21 cellular contexts compared by ENCODE assay signal in genomic region chr9:36937951-36938350, GRCh38.
DNase-seq lines count a peak whose midpoint lies in the region; ATAC-seq and TF ChIP-seq lines count a peak whose summit lies in the region.
"Had no signal": no experiment of that assay in that cellular context is flagged by ENCODE, and none has a peak within 500 bp of the region (broad histone marks: within the 10 kb centered on the region; RNA-seq: fewer than 3 reads in every experiment).

No MANE protein-coding gene starts in this region.

- DNase-seq in NCI-H526 treated with DMSO at 0.1 percent for 48 hours (lab: John Stamatoyannopoulos, UW): peak; percentile 38
- no peak for DNase-seq in NCI-H526 (lab: John Stamatoyannopoulos, UW)
- DNase-seq in NCI-H69 (lab: John Stamatoyannopoulos, UW): peak; percentile 95
- DNase-seq in activated B cell treated with CpG ODN at 0.5 μM for 24 hours: no peak
- no peak for DNase-seq in glomerular visceral epithelial cell (ENCODE audit: extremely low spot score)
- DNase-seq in stimulated activated CD4-positive, alpha-beta T cell treated with anti-CD3 and anti-CD28 coated beads, Interleukin-15, amount 100 ng/mL, for 24 hours: no peak
- DNase-seq: 8988T; Calu3; CD4-positive, alpha-beta memory T cell; DMS53; EL; NCI-H1105; NCI-H187 treated with DMSO at 0.1 percent for 48 hours; NCI-H345; NCI-H524 treated with DMSO at 0.1 percent for 48 hours; Right ventricle myocardium superior; T-helper 1 cell had no signal

- H3K4me3 Mint-ChIP-seq in activated B cell treated with CpG ODN at 0.5 μM for 24 hours: no peak overlapping the region
- H3K4me3 Mint-ChIP-seq: CD4-positive, alpha-beta memory T cell had no signal

- POLR2A ChIA-PET in activated B cell treated with CpG ODN at 0.5 μM for 24 hours (lab: Charles Lee): interaction anchor here (0.7 kb wide), 1 partner anchor 56 kb away, joined by 3 read pairs; no protein-coding TSS in a partner anchor

- H3K9me3 Mint-ChIP-seq in activated B cell treated with CpG ODN at 0.5 μM for 24 hours: no peaks in the 10 kb centered on the region
- H3K9me3 Mint-ChIP-seq: H9 had no signal

- H3K36me3 Mint-ChIP-seq in activated B cell treated with CpG ODN at 0.5 μM for 24 hours (ENCODE audit: low read depth): peaks cover 94% of the 10 kb centered on the region
- H3K36me3 Mint-ChIP-seq: CD4-positive, alpha-beta memory T cell had no signal

- intact Hi-C loops in activated B cell treated with CpG ODN at 0.5 μM for 24 hours (cut with micrococcal nuclease): loop anchor here (5.0 kb wide), 2 partner anchors 61 to 89 kb away; no protein-coding TSS in a partner anchor

- peak; percentile 15 for ATAC-seq in activated B cell treated with CpG ODN at 0.5 μM for 24 hours (ENCODE audit: low read depth)
- no peak for ATAC-seq in HG02678 (IDR thresholded peaks at IDR 0.05; ENCODE audit: unreplicated experiment)
- ATAC-seq in HG03175 (IDR thresholded peaks at IDR 0.05; ENCODE audit: unreplicated experiment): no peak
- ATAC-seq: SK-N-SH treated with all-trans-retinoic acid at 6 μM for 48 hours had no signal

- CTCF ChIA-PET in activated B cell treated with CpG ODN at 0.5 μM for 24 hours (lab: Charles Lee): interaction anchor here (0.9 kb wide), 1 partner anchor 58 kb away, joined by 4 read pairs; no protein-coding TSS in a partner anchor

- TF ChIP-seq CTCF in activated B cell treated with CpG ODN at 0.5 μM for 24 hours (IDR thresholded peaks at IDR 0.05): no peak

- no peaks in the 10 kb centered on the region for H3K27me3 Mint-ChIP-seq in activated B cell treated with CpG ODN at 0.5 μM for 24 hours

- H3K4me1 Mint-ChIP-seq in activated B cell treated with CpG ODN at 0.5 μM for 24 hours: peaks cover 93% of the 10 kb centered on the region
- H3K4me1 Mint-ChIP-seq: CD4-positive, alpha-beta memory T cell had no signal

- peak overlapping the region; percentile 85 for H3K27ac Mint-ChIP-seq in activated B cell treated with CpG ODN at 0.5 μM for 24 hours
- H3K27ac Mint-ChIP-seq: CD4-positive, alpha-beta memory T cell; H9 had no signal

Comparison
In these comparisons a context has a peak if more than half of its experiments do, and no peak if none do; other contexts are left out.
1. DNase-seq: peak in NCI-H526 treated with DMSO at 0.1 percent for 48 hours (single experiment) and NCI-H69 (single experiment); none in NCI-H526 (0 of 2), activated B cell treated with CpG ODN at 0.5 μM for 24 hours (single experiment), glomerular visceral epithelial cell (single experiment) and stimulated activated CD4-positive, alpha-beta T cell treated with anti-CD3 and anti-CD28 coated beads, Interleukin-15, amount 100 ng/mL, for 24 hours (single experiment).